In the genomic region with DNA sequence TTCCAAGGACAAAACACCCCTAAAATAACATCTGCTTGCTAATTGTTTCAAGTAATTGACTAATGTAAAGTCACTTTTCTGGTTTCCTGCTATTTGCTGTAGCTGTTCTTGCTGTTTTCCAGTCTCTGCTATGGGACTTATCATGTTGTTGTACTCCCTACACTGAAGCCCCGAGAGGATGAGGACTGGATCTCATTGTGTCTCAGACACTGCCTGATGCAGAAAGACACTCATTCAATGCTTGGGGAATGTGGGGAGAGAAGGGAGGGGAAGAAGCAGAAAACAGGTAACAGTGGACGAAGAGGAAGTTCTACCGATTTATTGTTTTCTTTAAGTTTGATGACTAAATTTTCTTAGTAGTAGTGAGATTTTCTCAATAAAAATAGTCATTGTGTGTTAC, we compare ENCODE assay signal across 30 cellular contexts.
"Had no signal": no experiment of that assay in that cellular context is flagged by ENCODE, and none has a peak within 500 bp of the region (broad histone marks: within the 10 kb centered on the region; RNA-seq: fewer than 3 reads in every experiment).

No MANE protein-coding gene starts in this region.

- ATAC-seq: activated CD4-positive, alpha-beta T cell treated with anti-CD3 and anti-CD28 coated beads for 36 hours; activated T-cell treated with anti-CD3 and anti-CD28 coated beads, Interleukin-2, amount 50 U/mL, for 72 hours; activated T-helper 17 cell treated with anti-CD3 and anti-CD28 coated beads, Interleukin-2, amount 50 U/mL, for 72 hours; esophagus mucosa; T-helper 17 cell had no signal

- FAIRE-seq: astrocyte, bronchial epithelial cell, frontal cortex had no signal

- H3K4me3 ChIP-seq: coronary artery, dorsolateral prefrontal cortex had no signal

- H3K27ac ChIP-seq: brain microvascular endothelial cell, coronary artery, dorsolateral prefrontal cortex, WERI-Rb-1 had no signal

- H3K36me3 ChIP-seq: brain microvascular endothelial cell, WERI-Rb-1 had no signal

- DNase-seq: activated CD4-positive, alpha-beta memory T cell treated with anti-CD3 and anti-CD28 coated beads, Interleukin-2, amount 10 ng/mL, durations not matched to agents 7 days and 5 days; activated CD4-positive, alpha-beta T cell treated with anti-CD3 and anti-CD28 coated beads for 36 hours; activated CD4-positive, alpha-beta T cell treated with anti-CD3 and anti-CD28 coated beads, Interleukin-2, amount 10 ng/mL, durations not matched to agents 24 days and 14 days; activated CD4-positive, CD25-positive, alpha-beta regulatory T cell; activated CD4-positive, CD25-positive, alpha-beta regulatory T cell treated with anti-CD3 and anti-CD28 coated beads, Interleukin-2, amount 50 U/mL, for 72 hours; activated CD8-positive, alpha-beta memory T cell treated with anti-CD3 and anti-CD28 coated beads, Interleukin-2, amount 50 U/mL, for 48 hours; activated effector memory CD4-positive, alpha-beta T cell treated with Interleukin-2 at 50 U/mL for 16 hours; activated gamma-delta T cell treated with Interleukin-2 at 50 U/mL for 16 hours; activated naive CD4-positive, alpha-beta T cell treated with anti-CD3 and anti-CD28 coated beads, Interleukin-2, amount 50 U/mL, for 16 hours; activated naive CD4-positive, alpha-beta T cell treated with Interleukin-2 at 50 U/mL for 16 hours; activated T-cell treated with anti-CD3 and anti-CD28 coated beads for 4 hours; activated T-cell treated with anti-CD3 and anti-CD28 coated beads, Interleukin-2, amount 50 U/mL, for 24 hours; activated T-cell treated with anti-CD3 and anti-CD28 coated beads, Interleukin-2, amount 50 U/mL, for 72 hours; amniotic stem cell; anterior cingulate cortex; brain microvascular endothelial cell; dorsolateral prefrontal cortex; effector memory CD4-positive, alpha-beta T cell; endodermal cell; foreskin fibroblast; head of caudate nucleus; T-helper 17 cell; T1000; WERI-Rb-1 had no signal

- H3K27me3 ChIP-seq: brain microvascular endothelial cell had no signal
